In genomic region chr14:92990456-92991430, GRCh38 we compare ENCODE assay signal across 14 cellular contexts.
DNase-seq lines count a peak whose midpoint lies in the region; ATAC-seq and TF ChIP-seq lines count a peak whose summit lies in the region.
"Had no signal": no experiment of that assay in that cellular context is flagged by ENCODE, and none has a peak within 500 bp of the region (broad histone marks: within the 10 kb centered on the region; RNA-seq: fewer than 3 reads in every experiment).

No MANE protein-coding gene starts in this region.

- no peak overlapping the region; the same call in 1 of the 2 replicates for H3K14ac ChIP-seq in H9 (ENCODE audit: insufficient read depth, low read length)

- H3K79me2 ChIP-seq in H9 (ENCODE audit: insufficient read depth, low read length), result no peaks in the 10 kb centered on the region

- H3K36me3 Mint-ChIP-seq in H9 (ENCODE audit: insufficient read depth in 1 of 3, low read depth in 3 of 3) (peaks cover 19 to 25% (median 25%) of the 10 kb centered on the region in 3 experiments), nephron (ENCODE audit: low read depth) (peaks cover 11% of the 10 kb centered on the region)

- H3K4me3 Mint-ChIP-seq in H9 (no peak overlapping the region), nephron (no peak overlapping the region)
- H3K4me3 Mint-ChIP-seq: CD4-positive, CD25-positive, alpha-beta regulatory T cell had no signal

- H3K79me1 ChIP-seq in H9 (ENCODE audit: insufficient read depth, low read depth, low read length, poor library complexity, severe bottlenecking), result no peaks in the 10 kb centered on the region

- no peak overlapping the region for H2AK5ac ChIP-seq in H9 (ENCODE audit: insufficient read length, low read length)

- no peak overlapping the region for H2BK20ac ChIP-seq in H9 (ENCODE audit: low read depth, low read length, poor library complexity, severe bottlenecking)

- H3K4me1 ChIP-seq in H9 (ENCODE audit: insufficient read depth, low read length), result no peaks in the 10 kb centered on the region

- no peak overlapping the region for H3K4me2 ChIP-seq in H9 (ENCODE audit: insufficient read depth, insufficient read length, low read length)

- no peak overlapping the region for H4K8ac ChIP-seq in H9 (replicated peaks; ENCODE audit: insufficient read length, low read depth, low read length)

- no peak overlapping the region for H3K4me3 ChIP-seq in choroid plexus epithelial cell (ENCODE audit: low read depth, low read length)
- H3K4me3 ChIP-seq: body of pancreas had no signal

- no peak overlapping the region for H3K4ac ChIP-seq in H9 (ENCODE audit: low read depth, low read length)

- no peaks in the 10 kb centered on the region for H3K27me3 ChIP-seq in H9 (ENCODE audit: insufficient read depth, low read length)
- H3K27me3 ChIP-seq: body of pancreas had no signal

- no peaks in the 10 kb centered on the region for H3K9me3 Mint-ChIP-seq in H9
- H3K9me3 Mint-ChIP-seq in nephron, result no peaks in the 10 kb centered on the region
- H3K9me3 Mint-ChIP-seq: CD4-positive, CD25-positive, alpha-beta regulatory T cell had no signal

- H3K4me1 Mint-ChIP-seq in H9 (peaks cover 10 to 14% of the 10 kb centered on the region in 2 experiments), nephron (peaks cover 32% of the 10 kb centered on the region)

- ATAC-seq in GM21825 (IDR thresholded peaks at IDR 0.05; ENCODE audit: unreplicated experiment), result no peak
- ATAC-seq: body of pancreas had no signal

- H3K27ac ChIP-seq in H9 (ENCODE audit: insufficient read length, low read depth, low read length), result no peak overlapping the region
- H3K27ac ChIP-seq: body of pancreas had no signal

- H3K56ac ChIP-seq in H9 (ENCODE audit: insufficient read length, low read depth, low read length), result no peak overlapping the region

- H3K23me2 ChIP-seq in H9 (ENCODE audit: insufficient read length, low read depth, low read length, poor library complexity, severe bottlenecking), result no peaks in the 10 kb centered on the region

- H2BK12ac ChIP-seq in H9 (ENCODE audit: insufficient read length, low read depth, low read length), result no peak overlapping the region

- no peaks in the 10 kb centered on the region for H3K9me3 ChIP-seq in H9 (ENCODE audit: control insufficient read depth, low read depth, low read length)
- H3K9me3 ChIP-seq: body of pancreas had no signal

- H3K9ac ChIP-seq in H9 (ENCODE audit: extremely low read depth, insufficient read length, low read length), result no peak overlapping the region

- no peak overlapping the region for H4K91ac ChIP-seq in H9 (ENCODE audit: insufficient read length, low read depth, low read length)

- H2BK15ac ChIP-seq in H9 (ENCODE audit: low read depth, low read length), result no peak overlapping the region

- no peak for TF ChIP-seq CTCF in H9 (conservative IDR thresholded peaks at IDR 0.05)
- no peak for TF ChIP-seq CTCF in choroid plexus epithelial cell (conservative IDR thresholded peaks at IDR 0.05; ENCODE audit: low read depth, low read length)
- no peak for TF ChIP-seq CTCF in nephron (IDR thresholded peaks at IDR 0.05; ENCODE audit: unreplicated experiment in 3 of 3)

- H3K27me3 Mint-ChIP-seq in H9 (ENCODE audit: low read depth) (no peaks in the 10 kb centered on the region), nephron (ENCODE audit: low read depth) (peaks cover 5% of the 10 kb centered on the region)
- H3K27me3 Mint-ChIP-seq: CD4-positive, CD25-positive, alpha-beta regulatory T cell had no signal

- no peak overlapping the region for H3K18ac ChIP-seq in H9 (ENCODE audit: insufficient read length, low read depth, low read length)

- H2BK5ac ChIP-seq in H9 (ENCODE audit: insufficient read length, low read length), result no peak overlapping the region

- H3K27ac Mint-ChIP-seq in H9 (peak overlapping the region in 2 of 3 experiments; percentile 61 to 67; a peak in 1 of 7 replicates), nephron (peak overlapping the region; percentile 76 to 88 (median 85))
- H3K27ac Mint-ChIP-seq: CD4-positive, CD25-positive, alpha-beta regulatory T cell had no signal

- no peak overlapping the region for H3T11ph ChIP-seq in H9 (ENCODE audit: low read length)

- no peak overlapping the region for H2BK120ac ChIP-seq in H9 (ENCODE audit: low read depth, low read length, poor library complexity, severe bottlenecking)

- DNase-seq in H9, result no peak
- DNase-seq in NCI-H146 (lab: John Stamatoyannopoulos, UW), result peak; percentile 71
- DNase-seq in choroid plexus epithelial cell (ENCODE audit: low read depth), result peak; percentile 20
- no peak for DNase-seq in activated CD4-positive, CD25-positive, alpha-beta regulatory T cell treated with anti-CD3 and anti-CD28 coated beads, Interleukin-2, amount 50 U/mL, for 72 hours
- DNase-seq in SIG-M5 treated with dmso at 0.1 percent for 504 hours (lab: John Stamatoyannopoulos, UW; ENCODE audit: unreplicated experiment), result no peak
- no peak for DNase-seq in AG20443 (ENCODE audit: low spot score)
- DNase-seq: activated CD4-positive, CD25-positive, alpha-beta regulatory T cell; activated naive CD4-positive, alpha-beta T cell treated with Interleukin-2 at 50 U/mL for 16 hours; body of pancreas; CD4-positive, CD25-positive, alpha-beta regulatory T cell; stimulated activated CD4-positive, alpha-beta T cell treated with anti-CD3 and anti-CD28 coated beads, Interleukin-2, amount 100 ng/mL, for 24 hours; SW 1271 had no signal

- H4K5ac ChIP-seq in H9 (ENCODE audit: insufficient read length, low read depth, low read length), result no peak overlapping the region

- no peak overlapping the region for H3K23ac ChIP-seq in H9 (ENCODE audit: insufficient read length, low read depth, low read length)

- H2AFZ ChIP-seq in H9 (ENCODE audit: low read length), result no peak overlapping the region

- H4K20me1 ChIP-seq in H9 (ENCODE audit: control insufficient read depth, insufficient read depth, insufficient read length), result no peaks in the 10 kb centered on the region

- whole genome bisulfite sequencing in H9 (ENCODE audit: extremely low coverage, insufficient read length, low lambda C conversion rate), result no CpG with 5 or more reads among the region's 22 CpGs

Comparison
In these comparisons a context has a peak if more than half of its experiments do, and no peak if none do; other contexts are left out.
1. DNase-seq: peak in NCI-H146 (single experiment) and choroid plexus epithelial cell (single experiment); none in H9 (single experiment), activated CD4-positive, CD25-positive, alpha-beta regulatory T cell treated with anti-CD3 and anti-CD28 coated beads, Interleukin-2, amount 50 U/mL, for 72 hours (single experiment), SIG-M5 treated with dmso at 0.1 percent for 504 hours (single experiment) and AG20443 (single experiment).